In the genomic region with DNA sequence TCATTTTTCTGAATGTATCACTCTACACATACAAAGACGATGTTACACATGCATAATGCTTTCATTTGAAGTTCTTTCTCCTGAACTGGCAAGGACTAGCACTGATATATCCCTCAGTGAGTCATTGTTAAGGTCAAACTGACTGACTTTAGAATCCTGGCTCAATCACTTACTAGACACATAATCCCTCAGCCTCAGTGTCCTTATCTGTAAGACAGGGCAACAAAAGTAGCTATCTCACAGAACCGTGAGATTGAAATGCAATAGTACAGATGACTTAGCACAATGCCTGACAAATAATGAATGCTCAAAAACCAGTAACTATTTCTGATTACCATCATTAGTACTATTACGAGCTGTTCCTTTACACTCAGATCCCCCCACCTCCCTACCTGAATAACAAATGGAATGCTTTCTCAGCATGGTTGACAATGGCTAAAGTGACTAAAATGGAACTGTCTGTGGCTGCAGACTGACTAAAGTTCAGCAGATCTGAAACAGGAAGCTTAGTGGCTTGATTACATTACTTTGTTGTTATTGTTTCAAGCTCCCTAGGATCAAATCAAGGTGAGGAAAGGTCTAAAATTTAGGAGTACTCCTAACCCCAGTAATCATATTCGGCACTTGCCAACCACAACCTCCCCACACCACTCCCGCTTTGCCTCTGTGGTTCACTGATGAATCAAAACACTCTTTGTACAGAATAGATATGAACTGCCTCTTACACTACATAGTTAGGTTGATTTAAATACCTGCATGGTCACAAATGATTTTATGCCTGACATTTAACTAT, we compare ENCODE assay signal across 9 cellular contexts. TPM values are rescaled to one million over a fixed set of nuclear protein-coding genes. Genes with fewer than 3 reads are reported as not detected.
DNase-seq lines count a peak whose midpoint lies in the region; ATAC-seq and TF ChIP-seq lines count a peak whose summit lies in the region.
"Had no signal": no experiment of that assay in that cellular context is flagged by ENCODE, and none has a peak within 500 bp of the region (broad histone marks: within the 10 kb centered on the region; RNA-seq: fewer than 3 reads in every experiment).

No MANE protein-coding gene starts in this region.

- no peaks in the 10 kb centered on the region for H3K27me3 ChIP-seq in left ventricle myocardium inferior (ENCODE audit: low read depth)

- no peak overlapping the region for H3K4me3 Mint-ChIP-seq in activated T-helper 1 cell treated with anti-CD3 and anti-CD28 coated beads, Interleukin-12 subunit alpha, Interleukin-12 subunit beta, Interleukin-2, Interleukin-4 antibody, amounts not matched to agents 30 ng/mL and 10 ng/mL and 1 ng/mL, durations not matched to agents 14 hours and 24 hours and 36 hours
- no peak overlapping the region for H3K4me3 Mint-ChIP-seq in progenitor cell of endocrine pancreas (ENCODE audit: low read depth)
- H3K4me3 Mint-ChIP-seq: neural crest cell had no signal

- H3K36me3 Mint-ChIP-seq in activated T-helper 1 cell treated with anti-CD3 and anti-CD28 coated beads, Interleukin-12 subunit alpha, Interleukin-12 subunit beta, Interleukin-2, Interleukin-4 antibody, amounts not matched to agents 30 ng/mL and 10 ng/mL and 1 ng/mL, durations not matched to agents 14 hours and 24 hours and 36 hours (ENCODE audit: low read depth): peaks cover 17% of the 10 kb centered on the region
- H3K36me3 Mint-ChIP-seq in progenitor cell of endocrine pancreas (ENCODE audit: insufficient read depth): peaks cover 7% of the 10 kb centered on the region

- TF ChIP-seq CTCF in left ventricle myocardium inferior (IDR thresholded peaks at IDR 0.05; ENCODE audit: borderline replicate concordance) (no peak), progenitor cell of endocrine pancreas (IDR thresholded peaks at IDR 0.05; ENCODE audit: unreplicated experiment) (no peak)

- H3K27ac ChIP-seq in left ventricle myocardium inferior (replicated peaks): no peak overlapping the region

- peaks cover 13% of the 10 kb centered on the region for H3K36me3 ChIP-seq in left ventricle myocardium inferior

- no peaks in the 10 kb centered on the region for H3K9me3 ChIP-seq in left ventricle myocardium inferior (replicated peaks)

- intact Hi-C loops in left ventricle myocardium superior (cut with micrococcal nuclease): no loop called here
- intact Hi-C loops in left ventricle myocardium inferior (cut with micrococcal nuclease): no loop called here
- intact Hi-C loops in activated T-helper 1 cell treated with anti-CD3 and anti-CD28 coated beads, Interleukin-12 subunit alpha, Interleukin-12 subunit beta, Interleukin-2, Interleukin-4 antibody, amounts not matched to agents 30 ng/mL and 10 ng/mL and 1 ng/mL, durations not matched to agents 14 hours and 24 hours and 36 hours (cut with micrococcal nuclease): loop anchor here (2.0 kb wide), 3 partner anchors 32 to 42 kb away; partner anchors contain the start of gene CACNB4

- no peaks in the 10 kb centered on the region for H3K9me3 Mint-ChIP-seq in activated T-helper 1 cell treated with anti-CD3 and anti-CD28 coated beads, Interleukin-12 subunit alpha, Interleukin-12 subunit beta, Interleukin-2, Interleukin-4 antibody, amounts not matched to agents 30 ng/mL and 10 ng/mL and 1 ng/mL, durations not matched to agents 14 hours and 24 hours and 36 hours
- no peaks in the 10 kb centered on the region for H3K9me3 Mint-ChIP-seq in progenitor cell of endocrine pancreas (ENCODE audit: low read depth)
- H3K9me3 Mint-ChIP-seq: neural crest cell had no signal

- H3K27me3 Mint-ChIP-seq in activated T-helper 1 cell treated with anti-CD3 and anti-CD28 coated beads, Interleukin-12 subunit alpha, Interleukin-12 subunit beta, Interleukin-2, Interleukin-4 antibody, amounts not matched to agents 30 ng/mL and 10 ng/mL and 1 ng/mL, durations not matched to agents 14 hours and 24 hours and 36 hours (ENCODE audit: insufficient read depth): no peaks in the 10 kb centered on the region
- no peaks in the 10 kb centered on the region for H3K27me3 Mint-ChIP-seq in progenitor cell of endocrine pancreas

- peaks cover 15% of the 10 kb centered on the region for H3K4me1 Mint-ChIP-seq in activated T-helper 1 cell treated with anti-CD3 and anti-CD28 coated beads, Interleukin-12 subunit alpha, Interleukin-12 subunit beta, Interleukin-2, Interleukin-4 antibody, amounts not matched to agents 30 ng/mL and 10 ng/mL and 1 ng/mL, durations not matched to agents 14 hours and 24 hours and 36 hours (ENCODE audit: low read depth)
- peaks cover 28% of the 10 kb centered on the region for H3K4me1 Mint-ChIP-seq in progenitor cell of endocrine pancreas (ENCODE audit: low read depth)
- H3K4me1 Mint-ChIP-seq: neural crest cell had no signal

- no peak overlapping the region for H3K27ac Mint-ChIP-seq in activated T-helper 1 cell treated with anti-CD3 and anti-CD28 coated beads, Interleukin-12 subunit alpha, Interleukin-12 subunit beta, Interleukin-2, Interleukin-4 antibody, amounts not matched to agents 30 ng/mL and 10 ng/mL and 1 ng/mL, durations not matched to agents 14 hours and 24 hours and 36 hours
- peak overlapping the region; percentile 84 for H3K27ac Mint-ChIP-seq in progenitor cell of endocrine pancreas

- no peak for DNase-seq in left ventricle myocardium superior
- DNase-seq in left ventricle myocardium inferior: no peak
- peak; percentile 5 for DNase-seq in activated T-helper 1 cell treated with anti-CD3 and anti-CD28 coated beads, Interleukin-12 subunit alpha, Interleukin-12 subunit beta, Interleukin-2, Interleukin-4 antibody, amounts not matched to agents 30 ng/mL and 10 ng/mL and 1 ng/mL, durations not matched to agents 14 hours and 24 hours and 36 hours (ENCODE audit: low spot score)
- no peak for DNase-seq in progenitor cell of endocrine pancreas (ENCODE audit: low spot score, unreplicated experiment)
- no peak for DNase-seq in NCI-H2171 treated with DMSO at 0.1 percent for 48 hours (lab: John Stamatoyannopoulos, UW)
- no peak for DNase-seq in DMS153 treated with DMSO at 0.1 percent for 48 hours (lab: John Stamatoyannopoulos, UW; ENCODE audit: unreplicated experiment)

- peaks cover 7% of the 10 kb centered on the region for H3K4me1 ChIP-seq in left ventricle myocardium inferior

- peak; percentile 29 for ATAC-seq in left ventricle myocardium superior
- peak; percentile 82 for ATAC-seq in HG02981 (IDR thresholded peaks at IDR 0.05; ENCODE audit: unreplicated experiment)
- ATAC-seq in HG03439 (IDR thresholded peaks at IDR 0.05; ENCODE audit: unreplicated experiment): no peak

- H3K4me3 ChIP-seq in left ventricle myocardium inferior: no peak overlapping the region

RNA-seq across cellular contexts. Expression of gene CACNB4, which starts 35.8 kb away (rescaled TPM):
- total RNA-seq in left ventricle myocardium superior: 0.32 TPM
- total RNA-seq in left ventricle myocardium inferior: 0.25 TPM
- 0.39 and 0.83 TPM in 2 replicates for total RNA-seq in activated T-helper 1 cell treated with anti-CD3 and anti-CD28 coated beads, Interleukin-12 subunit alpha, Interleukin-12 subunit beta, Interleukin-2, Interleukin-4 antibody, amounts not matched to agents 30 ng/mL and 10 ng/mL and 1 ng/mL, durations not matched to agents 14 hours and 24 hours and 36 hours
- 2.3 and 2.5 TPM in 2 replicates for total RNA-seq in progenitor cell of endocrine pancreas

RNA-seq across cellular contexts. Expression of gene STAM2, which starts 40.9 kb away (rescaled TPM):
- total RNA-seq in left ventricle myocardium superior (24.1 TPM), left ventricle myocardium inferior (27.8 TPM), progenitor cell of endocrine pancreas (32.8 and 36.2 TPM in 2 replicates)
- 18.6 and 20.0 TPM in 2 replicates for total RNA-seq in activated T-helper 1 cell treated with anti-CD3 and anti-CD28 coated beads, Interleukin-12 subunit alpha, Interleukin-12 subunit beta, Interleukin-2, Interleukin-4 antibody, amounts not matched to agents 30 ng/mL and 10 ng/mL and 1 ng/mL, durations not matched to agents 14 hours and 24 hours and 36 hours
